In genomic region chr14:65151329-65152010, GRCh38 we compare ENCODE assay signal across 24 cellular contexts.
"Had no signal": no experiment of that assay in that cellular context is flagged by ENCODE, and none has a peak within 500 bp of the region (broad histone marks: within the 10 kb centered on the region; RNA-seq: fewer than 3 reads in every experiment).

No MANE protein-coding gene starts in this region.

- H3K4me3 Mint-ChIP-seq: activated B cell treated with CpG ODN at 0.5 μM for 24 hours; activated CD4-positive, alpha-beta T cell treated with anti-CD3 and anti-CD28 coated beads for 36 hours; activated naive CD8-positive, alpha-beta T cell; activated T-cell treated with anti-CD3 and anti-CD28 coated beads, Interleukin-2, amount 50 U/mL, for 24 hours; central memory CD8-positive, alpha-beta T cell; immature natural killer cell; mesothelial cell of epicardium; natural killer cell had no signal

- H3K27ac ChIP-seq: breast epithelium, coronary artery, esophagus muscularis mucosa, hepatocyte, left lung, neutrophil, ovary, prostate gland had no signal

- H3K27me3 ChIP-seq: breast epithelium, esophagus muscularis mucosa, hepatocyte, left lung, neutrophil, ovary had no signal

- H3K4me1 ChIP-seq: prostate gland had no signal

- H3K27me3 Mint-ChIP-seq: activated B cell treated with CpG ODN at 0.5 μM for 24 hours; activated CD4-positive, alpha-beta T cell treated with anti-CD3 and anti-CD28 coated beads for 36 hours; activated T-cell treated with anti-CD3 and anti-CD28 coated beads, Interleukin-2, amount 50 U/mL, for 24 hours had no signal

- H3K27ac Mint-ChIP-seq: activated B cell treated with CpG ODN at 0.5 μM for 24 hours; activated CD4-positive, alpha-beta T cell treated with anti-CD3 and anti-CD28 coated beads for 36 hours; activated naive CD8-positive, alpha-beta T cell; activated T-cell treated with anti-CD3 and anti-CD28 coated beads, Interleukin-2, amount 50 U/mL, for 24 hours; activated T-helper 2 cell treated with anti-CD3 and anti-CD28 coated beads, Interferon-gamma antibody, Interleukin-2, Interleukin-4, amounts not matched to agents 10 μg/mL and 5 μg/mL and 100 μg/mL, durations not matched to agents 14 hours and 24 hours and 36 hours; immature natural killer cell; mesothelial cell of epicardium; natural killer cell had no signal

- H2AFZ ChIP-seq: hepatocyte had no signal

- H3K79me2 ChIP-seq: hepatocyte had no signal

- H3K4me1 Mint-ChIP-seq: activated CD4-positive, alpha-beta T cell treated with anti-CD3 and anti-CD28 coated beads for 36 hours; central memory CD8-positive, alpha-beta T cell; immature natural killer cell; natural killer cell had no signal

- H3K9me3 ChIP-seq: breast epithelium, esophagus muscularis mucosa, left lung, neutrophil, ovary, prostate gland had no signal

- ATAC-seq: activated CD4-positive, alpha-beta T cell treated with anti-CD3 and anti-CD28 coated beads for 36 hours; left lung; natural killer cell; stimulated activated naive CD8-positive, alpha-beta T cell treated with anti-CD3 and anti-CD28 coated beads, Interleukin-15, Interleukin-2, amounts not matched to agents 100 U/mL and 50 U/mL, for 24 hours had no signal

- H3K36me3 Mint-ChIP-seq: activated naive CD8-positive, alpha-beta T cell; immature natural killer cell; mesothelial cell of epicardium; natural killer cell had no signal

- H3K4me3 ChIP-seq: breast epithelium, coronary artery, esophagus muscularis mucosa, hepatocyte, left lung, ovary, prostate gland had no signal

- H3K4me2 ChIP-seq: hepatocyte had no signal

- H3K36me3 ChIP-seq: breast epithelium, esophagus muscularis mucosa, left lung, neutrophil, ovary, prostate gland had no signal

- DNase-seq: activated B cell treated with CpG ODN at 0.5 μM for 24 hours; activated CD4-positive, alpha-beta T cell treated with anti-CD3 and anti-CD28 coated beads for 36 hours; activated CD4-positive, alpha-beta T cell treated with anti-CD3 and anti-CD28 coated beads, Interleukin-2, amount 50 U/mL, for 4 hours; activated CD8-positive, alpha-beta memory T cell treated with anti-CD3 and anti-CD28 coated beads for 24 hours; activated CD8-positive, alpha-beta memory T cell treated with anti-CD3 and anti-CD28 coated beads, Interleukin-2, amount 50 U/mL, for 4 hours; activated naive CD4-positive, alpha-beta T cell; activated T-cell treated with anti-CD3 and anti-CD28 coated beads, Interleukin-2, amount 50 U/mL, for 24 hours; glutamatergic neuron; immature natural killer cell; left lung; natural killer cell; ovary; stimulated activated CD4-positive, alpha-beta T cell treated with anti-CD3 and anti-CD28 coated beads, Interleukin-4, amount 100 ng/mL, for 24 hours; stimulated activated naive CD8-positive, alpha-beta T cell treated with anti-CD3 and anti-CD28 coated beads, Interleukin-15, Interleukin-2, amounts not matched to agents 100 U/mL and 50 U/mL, for 24 hours had no signal

- H3K9me3 Mint-ChIP-seq: activated B cell treated with CpG ODN at 0.5 μM for 24 hours; activated T-cell treated with anti-CD3 and anti-CD28 coated beads, Interleukin-2, amount 50 U/mL, for 24 hours; activated T-helper 2 cell treated with anti-CD3 and anti-CD28 coated beads, Interferon-gamma antibody, Interleukin-2, Interleukin-4, amounts not matched to agents 10 μg/mL and 5 μg/mL and 100 μg/mL, durations not matched to agents 14 hours and 24 hours and 36 hours; central memory CD8-positive, alpha-beta T cell; immature natural killer cell; mesothelial cell of epicardium; natural killer cell had no signal
